ENCODE assay signal across 1 cellular context in genomic region chr16:2664522-2665096, GRCh38.
TF ChIP-seq lines count a peak whose summit lies in the region.

No MANE protein-coding gene starts in this region.

TF ChIP-seq in HEK293, 187 proteins besides CTCF, POLR2A, EP300 and RAD21 (continued from another document):
- TF ChIP-seq IKZF3 (tag by site-specific recombination; IDR thresholded peaks at IDR 0.05), result peak; percentile 53; the same call in 1 of the 2 replicates
- peak; percentile 81; the same call in 1 of the 2 replicates for TF ChIP-seq SCRT1 (tag by site-specific recombination; IDR thresholded peaks at IDR 0.05; ENCODE audit: borderline replicate concordance)
- TF ChIP-seq ZSCAN18 (tag by site-specific recombination; IDR thresholded peaks at IDR 0.05), result no peak
- TF ChIP-seq ZXDB (tag by site-specific recombination; IDR thresholded peaks at IDR 0.05), result 0 out of 2 replicates have a peak, but pooled peaks have one; percentile 23
- no peak for TF ChIP-seq ZNF423 (tag by site-specific recombination; IDR thresholded peaks at IDR 0.05)
- no peak for TF ChIP-seq ZNF133 (tag by site-specific recombination; IDR thresholded peaks at IDR 0.05)
- TF ChIP-seq FEZF1 (tag by site-specific recombination; IDR thresholded peaks at IDR 0.05), result peak; percentile 66; the same call in 1 of the 2 replicates
- peak; percentile 60 for TF ChIP-seq ZNF366 (tag by site-specific recombination; conservative IDR thresholded peaks at IDR 0.05)
- TF ChIP-seq ZNF660 (tag by site-specific recombination; IDR thresholded peaks at IDR 0.05), result no peak
- TF ChIP-seq ZNF37A (tag by site-specific recombination; IDR thresholded peaks at IDR 0.05), result no peak
- TF ChIP-seq ZBTB10 (tag by site-specific recombination; IDR thresholded peaks at IDR 0.05), result no peak
- peak; percentile 30; the same call in 1 of the 2 replicates for TF ChIP-seq PRDM4 (tag by site-specific recombination; IDR thresholded peaks at IDR 0.05)
- TF ChIP-seq ZNF677 (tag by site-specific recombination; IDR thresholded peaks at IDR 0.05), result no peak
- TF ChIP-seq INSM2 (tag by site-specific recombination; IDR thresholded peaks at IDR 0.05), result peak; percentile 91
- 0 out of 2 replicates have a peak, but pooled peaks have one; percentile 34 for TF ChIP-seq PATZ1 (tag by site-specific recombination; IDR thresholded peaks at IDR 0.05)
- TF ChIP-seq ZNF626 (tag by site-specific recombination; IDR thresholded peaks at IDR 0.05), result no peak
- TF ChIP-seq ZNF19 (tag by site-specific recombination; IDR thresholded peaks at IDR 0.05; ENCODE audit: low read depth), result no peak
- 0 out of 2 replicates have a peak, but pooled peaks have one; percentile 35 for TF ChIP-seq ZBTB8A (tag by site-specific recombination; IDR thresholded peaks at IDR 0.05)
- TF ChIP-seq ZNF629 (tag by site-specific recombination; IDR thresholded peaks at IDR 0.05), result peak; percentile 76
- no peak for TF ChIP-seq ZSCAN16 (tag by site-specific recombination; IDR thresholded peaks at IDR 0.05)
- TF ChIP-seq ZNF777 (tag by site-specific recombination; IDR thresholded peaks at IDR 0.05; ENCODE audit: borderline replicate concordance), result no peak
- peak; percentile 29; the same call in 1 of the 2 replicates for TF ChIP-seq ZNF24 (tag by site-specific recombination; IDR thresholded peaks at IDR 0.05)
- TF ChIP-seq ZBTB44 (tag by site-specific recombination; IDR thresholded peaks at IDR 0.05), result peak; percentile 79; the same call in 1 of the 2 replicates
- no peak for TF ChIP-seq KLF9 (tag by site-specific recombination; IDR thresholded peaks at IDR 0.05; ENCODE audit: low read depth)
- TF ChIP-seq ZNF654 (tag by site-specific recombination; IDR thresholded peaks at IDR 0.05; ENCODE audit: low read depth), result no peak
- no peak for TF ChIP-seq ZFHX2 (tag by site-specific recombination; conservative IDR thresholded peaks at IDR 0.05)
- 0 out of 2 replicates have a peak, but pooled peaks have one; percentile 52 for TF ChIP-seq OVOL3 (tag by site-specific recombination; IDR thresholded peaks at IDR 0.05)
- TF ChIP-seq ZNF202 (tag by site-specific recombination; IDR thresholded peaks at IDR 0.05; ENCODE audit: borderline replicate concordance), result no peak
TF ChIP-seq in HEK293: peak in this region for 29.
